ENCODE assay signal across 18 cellular contexts in the genomic region with DNA sequence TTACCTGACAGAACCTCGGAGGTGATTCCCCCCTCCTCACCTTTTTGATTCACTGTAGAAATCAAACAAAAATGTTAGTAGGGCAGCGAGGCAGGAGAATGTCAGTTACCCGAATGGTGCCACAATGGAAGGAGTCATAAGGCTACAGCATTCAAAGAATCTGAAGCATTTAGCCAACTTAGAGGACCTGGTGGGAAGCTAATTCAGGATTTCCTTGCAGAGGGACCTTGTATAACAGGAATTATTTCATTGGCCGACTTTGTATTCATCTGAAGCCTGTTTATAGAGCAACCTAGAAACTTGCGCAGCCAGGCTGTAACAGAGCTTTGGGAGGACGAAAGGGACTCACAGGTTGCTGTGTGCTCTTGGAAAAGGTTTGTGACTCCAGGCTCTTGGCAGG.
"Had no signal": no experiment of that assay in that cellular context is flagged by ENCODE, and none has a peak within 500 bp of the region (broad histone marks: within the 10 kb centered on the region; RNA-seq: fewer than 3 reads in every experiment).

No MANE protein-coding gene starts in this region.

- H3K27ac ChIP-seq: cardiac muscle cell, tibial nerve, vagina had no signal

- DNase-seq: activated CD4-positive, alpha-beta memory T cell treated with anti-CD3 and anti-CD28 coated beads for 36 hours; activated gamma-delta T cell; activated naive CD8-positive, alpha-beta T cell treated with anti-CD3 and anti-CD28 coated beads for 36 hours; activated T-cell treated with anti-CD3 and anti-CD28 coated beads, Interleukin-2, amount 50 U/mL, for 4 hours; anterior cingulate cortex; hypothalamus; islet precursor cell; left ventricle myocardium superior; midbrain; naive thymus-derived CD4-positive, alpha-beta T cell; posterior cingulate gyrus; right cardiac atrium; stimulated activated naive B cell treated with anti-CD40 and anti-IgM and Interleukin-4, amounts not matched to agents 10 μg/mL and 1 μg/mL and 100 μg/mL, for 72 hours had no signal

- ATAC-seq: activated T-cell treated with anti-CD3 and anti-CD28 coated beads, Interleukin-2, amount 50 U/mL, for 4 hours; left ventricle myocardium superior; naive thymus-derived CD4-positive, alpha-beta T cell; right cardiac atrium; stimulated activated naive B cell treated with anti-CD40 and anti-IgM and Interleukin-4, amounts not matched to agents 10 μg/mL and 1 μg/mL and 100 μg/mL, for 72 hours had no signal

- H3K27ac Mint-ChIP-seq: activated CD4-positive, alpha-beta memory T cell treated with anti-CD3 and anti-CD28 coated beads for 36 hours; activated naive CD8-positive, alpha-beta T cell treated with anti-CD3 and anti-CD28 coated beads for 36 hours; dendritic cell treated with granulocyte-macrophage colony-stimulating factor and Interleukin-4, amounts not matched to agents 40 ng/mL and 50 ng/mL, for 4 days; naive thymus-derived CD4-positive, alpha-beta T cell; stimulated activated naive B cell treated with anti-CD40 and anti-IgM and Interleukin-4, amounts not matched to agents 10 μg/mL and 1 μg/mL and 100 μg/mL, for 72 hours had no signal

- H3K4me2 ChIP-seq: smooth muscle cell had no signal

- H3K4me1 ChIP-seq: vagina had no signal

- H3K4me3 Mint-ChIP-seq: activated CD4-positive, alpha-beta memory T cell treated with anti-CD3 and anti-CD28 coated beads for 36 hours; activated naive CD8-positive, alpha-beta T cell treated with anti-CD3 and anti-CD28 coated beads for 36 hours; activated T-cell treated with anti-CD3 and anti-CD28 coated beads, Interleukin-2, amount 50 U/mL, for 4 hours; dendritic cell treated with granulocyte-macrophage colony-stimulating factor and Interleukin-4, amounts not matched to agents 40 ng/mL and 50 ng/mL, for 4 days; naive thymus-derived CD4-positive, alpha-beta T cell; stimulated activated naive B cell treated with anti-CD40 and anti-IgM and Interleukin-4, amounts not matched to agents 10 μg/mL and 1 μg/mL and 100 μg/mL, for 72 hours had no signal

- H3K9me3 ChIP-seq: tibial nerve, vagina had no signal

- H3K36me3 Mint-ChIP-seq: activated CD4-positive, alpha-beta memory T cell treated with anti-CD3 and anti-CD28 coated beads for 36 hours; activated naive CD8-positive, alpha-beta T cell treated with anti-CD3 and anti-CD28 coated beads for 36 hours; naive thymus-derived CD4-positive, alpha-beta T cell; stimulated activated naive B cell treated with anti-CD40 and anti-IgM and Interleukin-4, amounts not matched to agents 10 μg/mL and 1 μg/mL and 100 μg/mL, for 72 hours had no signal

- H3K36me3 ChIP-seq: cardiac muscle cell, tibial nerve, vagina had no signal

- H3K9me3 Mint-ChIP-seq: activated CD4-positive, alpha-beta memory T cell treated with anti-CD3 and anti-CD28 coated beads for 36 hours; activated T-cell treated with anti-CD3 and anti-CD28 coated beads, Interleukin-2, amount 50 U/mL, for 4 hours; dendritic cell treated with granulocyte-macrophage colony-stimulating factor and Interleukin-4, amounts not matched to agents 40 ng/mL and 50 ng/mL, for 4 days had no signal

- H3K27me3 ChIP-seq: cardiac muscle cell, tibial nerve, vagina had no signal

- H3K4me1 Mint-ChIP-seq: activated naive CD8-positive, alpha-beta T cell treated with anti-CD3 and anti-CD28 coated beads for 36 hours; naive thymus-derived CD4-positive, alpha-beta T cell; stimulated activated naive B cell treated with anti-CD40 and anti-IgM and Interleukin-4, amounts not matched to agents 10 μg/mL and 1 μg/mL and 100 μg/mL, for 72 hours had no signal

- H3K4me3 ChIP-seq: cardiac muscle cell, smooth muscle cell, tibial nerve, vagina had no signal

- H3K27me3 Mint-ChIP-seq: dendritic cell treated with granulocyte-macrophage colony-stimulating factor and Interleukin-4, amounts not matched to agents 40 ng/mL and 50 ng/mL, for 4 days; stimulated activated naive B cell treated with anti-CD40 and anti-IgM and Interleukin-4, amounts not matched to agents 10 μg/mL and 1 μg/mL and 100 μg/mL, for 72 hours had no signal
